In genomic region chr17:49224997-49225337, GRCh38 we compare ENCODE assay signal across 16 cellular contexts. TPM values are rescaled to one million over a fixed set of nuclear protein-coding genes. Genes with fewer than 3 reads are reported as not detected.
DNase-seq lines count a peak whose midpoint lies in the region; ATAC-seq, FAIRE-seq and TF ChIP-seq lines count a peak whose summit lies in the region.
"Had no signal": no experiment of that assay in that cellular context is flagged by ENCODE, and none has a peak within 500 bp of the region (broad histone marks: within the 10 kb centered on the region; RNA-seq: fewer than 3 reads in every experiment).

No MANE protein-coding gene starts in this region.

- TF ChIP-seq POLR2A in GM12892 (IDR thresholded peaks at IDR 0.05; ENCODE audit: low read depth, low read length), result no peak

- no peak overlapping the region for H3K23ac ChIP-seq in mesendoderm (ENCODE audit: low read length)

- no peak for DNase-seq in left ventricle myocardium inferior
- DNase-seq in left cardiac atrium, result no peak
- no peak for DNase-seq in activated naive CD8-positive, alpha-beta T cell treated with anti-CD3 and anti-CD28 coated beads for 36 hours
- no peak for DNase-seq in mesendoderm
- DNase-seq in type B pancreatic cell (ENCODE audit: extremely low spot score, unreplicated experiment), result no peak
- DNase-seq in GM12892 (ENCODE audit: insufficient read length), result no peak
- no peak for DNase-seq in NCI-H2171 (lab: John Stamatoyannopoulos, UW)
- DNase-seq: NCI-H2029 treated with DMSO at 0.1 percent for 48 hours had no signal

- no peak overlapping the region for H3K18ac ChIP-seq in mesendoderm (ENCODE audit: low read length)

- no peak overlapping the region for H2BK15ac ChIP-seq in mesendoderm (replicated peaks; ENCODE audit: low read depth)

- H3K79me1 ChIP-seq in mesendoderm (ENCODE audit: low read length), result no peaks in the 10 kb centered on the region

- peak overlapping the region; percentile 74 for H3K27ac Mint-ChIP-seq in activated naive CD8-positive, alpha-beta T cell treated with anti-CD3 and anti-CD28 coated beads for 36 hours
- no peak overlapping the region for H3K27ac Mint-ChIP-seq in type B pancreatic cell

- no peak overlapping the region for H4K5ac ChIP-seq in mesendoderm (ENCODE audit: low read length)

- H3K9ac ChIP-seq in mesendoderm (ENCODE audit: low read length), result no peak overlapping the region

- H3K27me3 ChIP-seq in left ventricle myocardium inferior (ENCODE audit: low read depth), result peaks cover 72% of the 10 kb centered on the region
- H3K27me3 ChIP-seq in mesendoderm (ENCODE audit: insufficient read depth, low read length, poor library complexity), result peaks cover 16% of the 10 kb centered on the region

- H3K4me1 Mint-ChIP-seq in activated naive CD8-positive, alpha-beta T cell treated with anti-CD3 and anti-CD28 coated beads for 36 hours, result peaks cover 28% of the 10 kb centered on the region
- H3K4me1 Mint-ChIP-seq in type B pancreatic cell (ENCODE audit: unreplicated experiment), result peaks cover 12% of the 10 kb centered on the region

- ATAC-seq in left cardiac atrium, result no peak
- ATAC-seq in GM19324 (IDR thresholded peaks at IDR 0.05; ENCODE audit: low FRiP score, unreplicated experiment), result no peak

- no peak overlapping the region for H4K8ac ChIP-seq in mesendoderm (ENCODE audit: low read depth, low read length)

- H3K36me3 ChIP-seq in left ventricle myocardium inferior (no peaks in the 10 kb centered on the region), mesendoderm (ENCODE audit: control insufficient read depth, insufficient read depth, low read length) (no peaks in the 10 kb centered on the region)
- H3K36me3 ChIP-seq: vagina had no signal

- no peaks in the 10 kb centered on the region for H3K79me2 ChIP-seq in mesendoderm (ENCODE audit: control insufficient read depth, insufficient read depth, low read length)

- TF ChIP-seq CTCF in left ventricle myocardium inferior (IDR thresholded peaks at IDR 0.05; ENCODE audit: borderline replicate concordance), result no peak
- no peak for TF ChIP-seq CTCF in type B pancreatic cell (conservative IDR thresholded peaks at IDR 0.05)

- intact Hi-C loops in left ventricle myocardium inferior (cut with micrococcal nuclease), result loop anchor here (5.0 kb wide), 1 partner anchor 43 kb away; no protein-coding TSS in a partner anchor
- intact Hi-C loops in left cardiac atrium (cut with DNase I), result loop anchor here (5.0 to 10.0 kb wide), 3 partner anchors 33 to 70 kb away; no protein-coding TSS in a partner anchor

- WGBS in mesendoderm (ENCODE audit: extremely low coverage, insufficient coverage, low lambda C conversion rate), result no CpG with 5 or more reads among the region's 11 CpGs

- H3K9me3 ChIP-seq in left ventricle myocardium inferior (replicated peaks), result no peaks in the 10 kb centered on the region
- H3K9me3 ChIP-seq: vagina had no signal

- H3K4ac ChIP-seq in mesendoderm (ENCODE audit: low read depth, low read length), result no peak overlapping the region

- no peak overlapping the region for H2BK5ac ChIP-seq in mesendoderm (ENCODE audit: low read length)

- H3K4me3 ChIP-seq in left ventricle myocardium inferior (peak overlapping the region; percentile 58), mesendoderm (ENCODE audit: low read length) (no peak overlapping the region)

- peak overlapping the region; percentile 29 for H3K56ac ChIP-seq in mesendoderm (ENCODE audit: low read length)

- H3K27ac ChIP-seq in left ventricle myocardium inferior (replicated peaks) (no peak overlapping the region), mesendoderm (ENCODE audit: low read depth, low read length) (no peak overlapping the region)
- H3K27ac ChIP-seq: C4-2B, vagina had no signal

- no peaks in the 10 kb centered on the region for H3K9me3 Mint-ChIP-seq in activated naive CD8-positive, alpha-beta T cell treated with anti-CD3 and anti-CD28 coated beads for 36 hours
- no peaks in the 10 kb centered on the region for H3K9me3 Mint-ChIP-seq in type B pancreatic cell

- peaks cover 18% of the 10 kb centered on the region for H3K36me3 Mint-ChIP-seq in activated naive CD8-positive, alpha-beta T cell treated with anti-CD3 and anti-CD28 coated beads for 36 hours
- H3K36me3 Mint-ChIP-seq in type B pancreatic cell, result no peaks in the 10 kb centered on the region

- peaks cover 26% of the 10 kb centered on the region for H3K27me3 Mint-ChIP-seq in activated naive CD8-positive, alpha-beta T cell treated with anti-CD3 and anti-CD28 coated beads for 36 hours
- peaks cover 83% of the 10 kb centered on the region for H3K27me3 Mint-ChIP-seq in type B pancreatic cell

- peak overlapping the region; percentile 56 for H3K4me3 Mint-ChIP-seq in activated naive CD8-positive, alpha-beta T cell treated with anti-CD3 and anti-CD28 coated beads for 36 hours
- H3K4me3 Mint-ChIP-seq in type B pancreatic cell, result peak overlapping the region; percentile 45

- FAIRE-seq in GM12892 (lab: Jason Lieb, UNC), result no peak
- FAIRE-seq: H54, RCC 7860, TTC549 had no signal

- H3K4me1 ChIP-seq in left ventricle myocardium inferior (peaks cover 35% of the 10 kb centered on the region), mesendoderm (ENCODE audit: control insufficient read depth, low read depth, low read length) (peaks cover 1% of the 10 kb centered on the region)

- no peak overlapping the region for H2BK120ac ChIP-seq in mesendoderm (ENCODE audit: low read depth, low read length)

- H3K4me2 ChIP-seq in mesendoderm (ENCODE audit: low read length), result peak overlapping the region; percentile 11

- H2AK5ac ChIP-seq in mesendoderm (ENCODE audit: low read length), result no peak overlapping the region

RNA-seq across cellular contexts. Expression of gene PHOSPHO1, which starts 5.6 kb away (rescaled TPM):
- total RNA-seq in left ventricle myocardium inferior (0.52 TPM), left cardiac atrium (under 1 TPM; 0.31 to 0.41 TPM), type B pancreatic cell (ENCODE audit: low replicate concordance) (0.81 TPM in 1 of 2 replicates, not detected in the other)
- not detected for total RNA-seq in activated naive CD8-positive, alpha-beta T cell treated with anti-CD3 and anti-CD28 coated beads for 36 hours
- polyA plus RNA-seq in mesendoderm (2013, experiment 1 of 2), result 5.7 TPM
- polyA plus RNA-seq in mesendoderm (2013, experiment 2 of 2), result 5.0 TPM
- 0.81 TPM for polyA plus RNA-seq in GM12892 (2012; ENCODE audit: missing spikeins)
- total RNA-seq: dermis blood vessel endothelial cell, lung microvascular endothelial cell, vagina had no signal

RNA-seq across cellular contexts. Expression of gene ABI3, which starts 14.5 kb away (rescaled TPM):
- 4.9 TPM for total RNA-seq in left ventricle myocardium inferior
- 10 to 100 TPM in 1 of 2 donors, 1 to 10 TPM in 1; 5.7 to 12.5 TPM for total RNA-seq in left cardiac atrium
- 10 to 100 TPM; 54.9 to 55.5 TPM for total RNA-seq in activated naive CD8-positive, alpha-beta T cell treated with anti-CD3 and anti-CD28 coated beads for 36 hours
- polyA plus RNA-seq in mesendoderm (2013, experiment 1 of 2), result 2.9 TPM
- 2.8 TPM for polyA plus RNA-seq in mesendoderm (2013, experiment 2 of 2)
- total RNA-seq in type B pancreatic cell (ENCODE audit: low replicate concordance), result 0.31 TPM in 1 of 2 replicates, not detected in the other
- polyA plus RNA-seq in GM12892 (2012; ENCODE audit: missing spikeins), result 22.7 TPM

RNA-seq across cellular contexts. Expression of gene GNGT2, which starts 14.6 kb away (rescaled TPM):
- total RNA-seq in left ventricle myocardium inferior (2.2 TPM), left cardiac atrium (1 to 10 TPM; 1.9 to 2.2 TPM), type B pancreatic cell (ENCODE audit: low replicate concordance) (0.34 TPM in 1 of 2 replicates, not detected in the other)
- total RNA-seq in activated naive CD8-positive, alpha-beta T cell treated with anti-CD3 and anti-CD28 coated beads for 36 hours, result 10 to 100 TPM; 25.5 to 28.4 TPM
- 1.0 TPM for polyA plus RNA-seq in mesendoderm (2013, experiment 1 of 2)
- polyA plus RNA-seq in mesendoderm (2013, experiment 2 of 2), result 1.1 TPM
- 33.7 TPM for polyA plus RNA-seq in GM12892 (2012; ENCODE audit: missing spikeins)
